1 cellular context compared by ENCODE assay signal in genomic region chr2:26725516-26725810, GRCh38.
A peak's percentile ranks its signal among the peaks of the same experiment; 100 is the strongest.
TF ChIP-seq lines count a peak whose summit lies in the region.

No MANE protein-coding gene starts in this region.

TF ChIP-seq in HepG2, 621 proteins besides CTCF, POLR2A, EP300 and RAD21:
- TF ChIP-seq ZNF225 (CRISPR knock-in tag; IDR thresholded peaks at IDR 0.05) = no peak
- TF ChIP-seq ZBTB14 (CRISPR knock-in tag; IDR thresholded peaks at IDR 0.05) = no peak
- peak; percentile 30; the same call in 1 of the 2 replicates for TF ChIP-seq ZNF891 (CRISPR knock-in tag; IDR thresholded peaks at IDR 0.05)
- no peak for TF ChIP-seq ARID2 (CRISPR knock-in tag; IDR thresholded peaks at IDR 0.05; ENCODE audit: borderline replicate concordance)
- no peak for TF ChIP-seq TP53 (CRISPR knock-in tag; conservative IDR thresholded peaks at IDR 0.05)
